Comparison of ENCODE assay signal across 11 cellular contexts in genomic region chr2:74010087-74010541, GRCh38. TPM values are rescaled to one million over a fixed set of nuclear protein-coding genes. Genes with fewer than 3 reads are reported as not detected.
DNase-seq lines count a peak whose midpoint lies in the region; ATAC-seq and TF ChIP-seq lines count a peak whose summit lies in the region.
"Had no signal": no experiment of that assay in that cellular context is flagged by ENCODE, and none has a peak within 500 bp of the region (broad histone marks: within the 10 kb centered on the region; RNA-seq: fewer than 3 reads in every experiment).

No MANE protein-coding gene starts in this region.

- peaks cover 17% of the 10 kb centered on the region for H3K36me3 Mint-ChIP-seq in GM23338 (ENCODE audit: low read depth)

- H3K27ac Mint-ChIP-seq in GM23338 = peak overlapping the region; percentile 51; the same call in 1 of the 2 replicates

- H2AFZ ChIP-seq in GM23338 = no peak overlapping the region
- no peak overlapping the region for H2AFZ ChIP-seq in trophoblast cell (ENCODE audit: insufficient read depth, low read length, poor library complexity)

- no peak overlapping the region for H2AK5ac ChIP-seq in trophoblast cell (ENCODE audit: low read length)

- H3K4me2 ChIP-seq in GM23338 = no peak overlapping the region
- H3K4me2 ChIP-seq in trophoblast cell (ENCODE audit: low read length) = peak overlapping the region; percentile 7
- H3K4me2 ChIP-seq: KMS-11 had no signal

- ATAC-seq in GM23338 (no peak), HG03457 (IDR thresholded peaks at IDR 0.05; ENCODE audit: unreplicated experiment) (no peak), HG03354 (IDR thresholded peaks at IDR 0.05; ENCODE audit: poor library complexity, severe bottlenecking, unreplicated experiment) (no peak), HG03280 (IDR thresholded peaks at IDR 0.05; ENCODE audit: unreplicated experiment) (no peak)

- H3K27ac ChIP-seq in GM23338 (ENCODE audit: low read depth) = no peak overlapping the region
- peak overlapping the region in 3 of 4 donors; percentile 55 to 78 (median 76) for H3K27ac ChIP-seq in esophagus squamous epithelium
- no peak overlapping the region for H3K27ac ChIP-seq in trophoblast cell (ENCODE audit: low read depth, low read length)
- H3K27ac ChIP-seq: KMS-11, tibial artery had no signal

- no peak overlapping the region for H3K23ac ChIP-seq in trophoblast cell (ENCODE audit: low read length)

- no peaks in the 10 kb centered on the region for H3K27me3 ChIP-seq in GM23338 (ENCODE audit: insufficient read depth)
- H3K27me3 ChIP-seq in esophagus squamous epithelium = no peaks in the 10 kb centered on the region
- H3K27me3 ChIP-seq in trophoblast cell (ENCODE audit: insufficient read depth, low read length) = no peaks in the 10 kb centered on the region
- H3K27me3 ChIP-seq: dorsolateral prefrontal cortex, tibial artery had no signal

- peaks cover 31% of the 10 kb centered on the region for H3K4me1 ChIP-seq in GM23338 (ENCODE audit: insufficient read depth)
- peaks cover 20 to 73% (median 37%) of the 10 kb centered on the region in 3 donors for H3K4me1 ChIP-seq in esophagus squamous epithelium
- H3K4me1 ChIP-seq in trophoblast cell (ENCODE audit: control insufficient read depth in 1 of 2, insufficient read depth in 2 of 2, low read length in 2 of 2) = peaks cover 22% of the 10 kb centered on the region in 2 experiments

- peaks cover 5% of the 10 kb centered on the region for H3K27me3 Mint-ChIP-seq in GM23338 (ENCODE audit: insufficient read depth, low read depth, poor library complexity)

- H2BK5ac ChIP-seq in trophoblast cell (ENCODE audit: low read depth, low read length, poor library complexity) = no peak overlapping the region

- peaks cover 3% of the 10 kb centered on the region for H3K79me1 ChIP-seq in trophoblast cell (ENCODE audit: low read length)

- no peak for TF ChIP-seq POLR2A in esophagus squamous epithelium (IDR thresholded peaks at IDR 0.05)

- H3K4me3 Mint-ChIP-seq in GM23338 = no peak overlapping the region

- H4K8ac ChIP-seq in trophoblast cell (ENCODE audit: low read depth, low read length) = peak overlapping the region; percentile 7

- peaks cover 4% of the 10 kb centered on the region; the same call in 1 of the 2 replicates for H3K9me2 ChIP-seq in GM23338 (ENCODE audit: insufficient read depth)

- H4K20me1 ChIP-seq in GM23338 (replicated peaks; ENCODE audit: insufficient read depth) = peaks cover 32% of the 10 kb centered on the region

- peak overlapping the region; percentile 32 for H2BK12ac ChIP-seq in trophoblast cell (ENCODE audit: low read length)

- H3K36me3 ChIP-seq in GM23338 (ENCODE audit: insufficient read depth) (no peaks in the 10 kb centered on the region; the same call in 1 of the 2 replicates), esophagus squamous epithelium (peaks cover 0 to 14% (median 0%) of the 10 kb centered on the region in 3 donors), trophoblast cell (ENCODE audit: control insufficient read depth in 1 of 2, insufficient read depth in 2 of 2, low read length in 2 of 2) (peaks cover 3 to 5% of the 10 kb centered on the region in 2 experiments)
- H3K36me3 ChIP-seq: tibial artery had no signal

- H3K18ac ChIP-seq in trophoblast cell (ENCODE audit: low read length) = peak overlapping the region; percentile 39

- DNase-seq in GM23338 (ENCODE audit: low spot score) (no peak), NCI-H345 (lab: John Stamatoyannopoulos, UW) (peak; percentile 95), esophagus squamous epithelium (lab: John Stamatoyannopoulos, UW) (no peak), trophoblast cell (peak; percentile 91 to 95)
- DNase-seq in activated CD4-positive, alpha-beta T cell treated with anti-CD3 and anti-CD28 coated beads for 1 hour = no peak
- DNase-seq: tibial artery had no signal

- H3K4me1 Mint-ChIP-seq in GM23338 = peaks cover 51% of the 10 kb centered on the region

- no peaks in the 10 kb centered on the region for H3K9me3 Mint-ChIP-seq in GM23338

- intact Hi-C loops in esophagus squamous epithelium (cut with DNase I) = no loop called here

- no peak overlapping the region for H4K12ac ChIP-seq in trophoblast cell (ENCODE audit: low read depth, low read length)

- WGBS in esophagus squamous epithelium, 2 donors = 20 to 28% methylated on average over 2 to 11 of the region's 13 CpGs
- WGBS in trophoblast cell (ENCODE audit: extremely low coverage, insufficient coverage, insufficient read length) = no CpG with 5 or more reads among the region's 13 CpGs

- no peak overlapping the region for H3K9ac ChIP-seq in trophoblast cell (ENCODE audit: low read length)
- H3K9ac ChIP-seq: KMS-11 had no signal

- peak overlapping the region; percentile 42 for H4K91ac ChIP-seq in trophoblast cell (ENCODE audit: low read depth, low read length)

- peak overlapping the region; percentile 33 for H2BK120ac ChIP-seq in trophoblast cell (ENCODE audit: insufficient read depth, low read length, poor library complexity)

- H3K4me3 ChIP-seq in GM23338 (no peak overlapping the region), esophagus squamous epithelium (peak overlapping the region in 3 of 4 donors; percentile 5 to 40 (median 20)), trophoblast cell (ENCODE audit: low read depth, low read length) (no peak overlapping the region)
- H3K4me3 ChIP-seq: tibial artery had no signal

- peaks cover 93% of the 10 kb centered on the region for H3K79me2 ChIP-seq in GM23338 (replicated peaks; ENCODE audit: insufficient read depth)
- no peaks in the 10 kb centered on the region for H3K79me2 ChIP-seq in trophoblast cell (ENCODE audit: control insufficient read depth, insufficient read depth, low read length, poor library complexity)

- no peaks in the 10 kb centered on the region for H3K9me3 ChIP-seq in esophagus squamous epithelium
- no peaks in the 10 kb centered on the region for H3K9me3 ChIP-seq in trophoblast cell (ENCODE audit: insufficient read depth, low read depth, low read length)
- H3K9me3 ChIP-seq: tibial artery had no signal

- H3F3A ChIP-seq in GM23338 (replicated peaks; ENCODE audit: low read depth) = no peaks in the 10 kb centered on the region

- TF ChIP-seq CTCF in GM23338 (conservative IDR thresholded peaks at IDR 0.05; ENCODE audit: low read depth in 2 of 2) (no peak), esophagus squamous epithelium (IDR thresholded peaks at IDR 0.05) (no peak)

- peak overlapping the region; percentile 65 for H3K4ac ChIP-seq in trophoblast cell (ENCODE audit: low read depth, low read length)

- peak overlapping the region; percentile 15 for H3K14ac ChIP-seq in trophoblast cell (ENCODE audit: low read length)

TF ChIP-seq in GM23338, 12 proteins besides CTCF, POLR2A, EP300 and RAD21 (continues in another document):
- TF ChIP-seq POLR2AphosphoS5 (IDR thresholded peaks at IDR 0.05; ENCODE audit: low read depth) (no peak), ZNF331 (CRISPR knock-in tag; IDR thresholded peaks at IDR 0.05; ENCODE audit: low read depth) (no peak), REST (IDR thresholded peaks at IDR 0.05; ENCODE audit: unreplicated experiment) (no peak), EZH2 (IDR thresholded peaks at IDR 0.05; ENCODE audit: low read depth, unreplicated experiment) (no peak), EZH2phosphoT487 (IDR thresholded peaks at IDR 0.05; ENCODE audit: unreplicated experiment) (no peak), JUNB (IDR thresholded peaks at IDR 0.05; ENCODE audit: unreplicated experiment) (no peak), STAT1 (IDR thresholded peaks at IDR 0.05; ENCODE audit: unreplicated experiment) (no peak), CREB1 (CRISPR knock-in tag; IDR thresholded peaks at IDR 0.05; ENCODE audit: low read depth) (no peak), ZNF114 (CRISPR knock-in tag; IDR thresholded peaks at IDR 0.05) (no peak), ETS1 (IDR thresholded peaks at IDR 0.05) (no peak)

RNA-seq across cellular contexts. Expression of gene TET3, which starts 25.4 kb away (rescaled TPM):
- total RNA-seq in GM23338 (2014; rRNA removed; shearing (Covaris generic)) = 18.3 and 19.9 TPM in 2 replicates
- 3.6 and 3.8 TPM in 2 replicates for polyA plus RNA-seq in GM23338 (2016; fragmentation: Nextera tagmentation; extraction: Ambion mirVana)
- 10 to 100 TPM in 3 of 4 donors, 1 to 10 TPM in 1; 6.6 to 20.2 (median 16.2) TPM for total RNA-seq in esophagus squamous epithelium
- polyA plus RNA-seq in trophoblast cell (2013) = 11.2 and 11.7 TPM in 2 replicates

Comparison
In these comparisons a context has a peak if more than half of its experiments do, and no peak if none do; other contexts are left out.
1. DNase-seq: peak in NCI-H345 (single experiment) and trophoblast cell (2 of 2); none in GM23338 (single experiment), esophagus squamous epithelium (single experiment) and activated CD4-positive, alpha-beta T cell treated with anti-CD3 and anti-CD28 coated beads for 1 hour (single experiment).
2. H3K27ac ChIP-seq: peak in esophagus squamous epithelium (3 of 4); none in GM23338 (single experiment) and trophoblast cell (single experiment).
3. H3K4me3 ChIP-seq: peak in esophagus squamous epithelium (3 of 4); none in GM23338 (single experiment) and trophoblast cell (single experiment).